ENCODE assay signal across 10 cellular contexts in the genomic region with DNA sequence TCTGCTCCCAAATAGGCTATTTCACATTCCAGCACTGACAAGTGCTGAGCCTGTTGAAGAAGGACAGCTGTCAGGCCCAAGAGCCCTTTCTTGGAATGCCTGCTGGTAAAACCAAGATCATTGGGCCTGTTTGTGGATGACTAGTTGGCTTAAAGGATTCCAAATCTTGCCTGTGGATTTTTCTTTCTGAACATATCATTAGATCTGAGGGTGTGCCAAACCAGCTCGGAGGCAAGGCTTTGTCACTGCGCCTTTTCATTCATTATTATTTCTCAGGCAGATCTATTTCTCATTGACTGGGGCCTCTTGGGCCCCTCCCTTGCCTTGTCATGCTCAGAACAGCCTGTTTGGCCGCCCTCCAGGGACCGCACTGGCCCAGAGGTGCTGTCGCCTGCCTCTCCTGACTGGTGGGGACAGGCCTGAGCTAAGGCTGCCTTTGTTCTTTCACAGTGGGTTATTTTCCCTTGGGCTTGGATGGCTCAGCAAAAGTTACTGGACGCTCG.
DNase-seq lines count a peak whose midpoint lies in the region; ATAC-seq and TF ChIP-seq lines count a peak whose summit lies in the region.
"Had no signal": no experiment of that assay in that cellular context is flagged by ENCODE, and none has a peak within 500 bp of the region (broad histone marks: within the 10 kb centered on the region; RNA-seq: fewer than 3 reads in every experiment).

No MANE protein-coding gene starts in this region.

- no peak overlapping the region for H3K27ac Mint-ChIP-seq in activated CD4-positive, alpha-beta T cell treated with anti-CD3 and anti-CD28 coated beads, Interleukin-2, amount 10 ng/mL, durations not matched to agents 24 days and 14 days
- peak overlapping the region; percentile 21 for H3K27ac Mint-ChIP-seq in mesothelial cell of epicardium
- H3K27ac Mint-ChIP-seq in T-helper 2 cell treated with Interferon-gamma antibody and Interleukin-4, amounts not matched to agents 5 μg/mL and 100 μg/mL, for 36 hours = no peak overlapping the region

- no peaks in the 10 kb centered on the region for H3K36me3 Mint-ChIP-seq in activated CD4-positive, alpha-beta T cell treated with anti-CD3 and anti-CD28 coated beads, Interleukin-2, amount 10 ng/mL, durations not matched to agents 24 days and 14 days (ENCODE audit: low read depth)
- no peaks in the 10 kb centered on the region for H3K36me3 Mint-ChIP-seq in mesothelial cell of epicardium
- no peaks in the 10 kb centered on the region for H3K36me3 Mint-ChIP-seq in T-helper 2 cell treated with Interferon-gamma antibody and Interleukin-4, amounts not matched to agents 5 μg/mL and 100 μg/mL, for 36 hours (ENCODE audit: low read depth)

- peaks cover 11% of the 10 kb centered on the region for H3K9me3 Mint-ChIP-seq in activated CD4-positive, alpha-beta T cell treated with anti-CD3 and anti-CD28 coated beads, Interleukin-2, amount 10 ng/mL, durations not matched to agents 24 days and 14 days
- no peaks in the 10 kb centered on the region for H3K9me3 Mint-ChIP-seq in mesothelial cell of epicardium
- H3K9me3 Mint-ChIP-seq in T-helper 2 cell treated with Interferon-gamma antibody and Interleukin-4, amounts not matched to agents 5 μg/mL and 100 μg/mL, for 36 hours = no peaks in the 10 kb centered on the region

- intact Hi-C loops in activated CD4-positive, alpha-beta T cell treated with anti-CD3 and anti-CD28 coated beads, Interleukin-2, amount 10 ng/mL, durations not matched to agents 24 days and 14 days (cut with micrococcal nuclease) = no loop called here

- no peak overlapping the region for H3K4me3 Mint-ChIP-seq in activated CD4-positive, alpha-beta T cell treated with anti-CD3 and anti-CD28 coated beads, Interleukin-2, amount 10 ng/mL, durations not matched to agents 24 days and 14 days
- H3K4me3 Mint-ChIP-seq in mesothelial cell of epicardium = no peak overlapping the region
- H3K4me3 Mint-ChIP-seq in T-helper 2 cell treated with Interferon-gamma antibody and Interleukin-4, amounts not matched to agents 5 μg/mL and 100 μg/mL, for 36 hours = no peak overlapping the region

- no peaks in the 10 kb centered on the region for H3K27me3 Mint-ChIP-seq in activated CD4-positive, alpha-beta T cell treated with anti-CD3 and anti-CD28 coated beads, Interleukin-2, amount 10 ng/mL, durations not matched to agents 24 days and 14 days
- H3K27me3 Mint-ChIP-seq in mesothelial cell of epicardium (ENCODE audit: low read depth) = no peaks in the 10 kb centered on the region
- no peaks in the 10 kb centered on the region for H3K27me3 Mint-ChIP-seq in T-helper 2 cell treated with Interferon-gamma antibody and Interleukin-4, amounts not matched to agents 5 μg/mL and 100 μg/mL, for 36 hours (ENCODE audit: low read depth)

- peaks cover 9% of the 10 kb centered on the region for H3K4me1 Mint-ChIP-seq in activated CD4-positive, alpha-beta T cell treated with anti-CD3 and anti-CD28 coated beads, Interleukin-2, amount 10 ng/mL, durations not matched to agents 24 days and 14 days
- peaks cover 31% of the 10 kb centered on the region for H3K4me1 Mint-ChIP-seq in mesothelial cell of epicardium
- peaks cover 7% of the 10 kb centered on the region for H3K4me1 Mint-ChIP-seq in T-helper 2 cell treated with Interferon-gamma antibody and Interleukin-4, amounts not matched to agents 5 μg/mL and 100 μg/mL, for 36 hours (ENCODE audit: low read depth)

- ATAC-seq in esophagus mucosa (peak; percentile 89), HG03135 (IDR thresholded peaks at IDR 0.05; ENCODE audit: unreplicated experiment) (no peak)

- DNase-seq in activated CD4-positive, alpha-beta T cell treated with anti-CD3 and anti-CD28 coated beads, Interleukin-2, amount 10 ng/mL, durations not matched to agents 24 days and 14 days = peak; percentile 28
- no peak for DNase-seq in activated CD4-positive, alpha-beta T cell treated with anti-CD3 and anti-CD28 coated beads, Interleukin-2, amount 50 U/mL, for 4 hours
- no peak for DNase-seq in mesothelial cell of epicardium (ENCODE audit: low spot score in 2 of 2, unreplicated experiment in 2 of 2)
- DNase-seq in iPS-NIHi7 (ENCODE audit: extremely low spot score) = no peak
- no peak for DNase-seq in NCI-H2196 treated with DMSO at 0.1 percent for 48 hours (lab: John Stamatoyannopoulos, UW; ENCODE audit: unreplicated experiment)
- no peak for DNase-seq in T-helper 2 cell treated with Interferon-gamma antibody and Interleukin-4, amounts not matched to agents 5 μg/mL and 100 μg/mL, for 36 hours (ENCODE audit: low spot score)
- DNase-seq: activated CD4-positive, CD25-positive, alpha-beta regulatory T cell; mesendoderm had no signal

- TF ChIP-seq CTCF in mesothelial cell of epicardium (IDR thresholded peaks at IDR 0.05; ENCODE audit: unreplicated experiment) = no peak
